Comparison of ENCODE assay signal across 12 cellular contexts in genomic region chr3:194091141-194091540, GRCh38. TPM values are rescaled to one million over a fixed set of nuclear protein-coding genes. Genes with fewer than 3 reads are reported as not detected.
A peak's percentile ranks its signal among the peaks of the same experiment; 100 is the strongest.
DNase-seq lines count a peak whose midpoint lies in the region; ATAC-seq and TF ChIP-seq lines count a peak whose summit lies in the region.
"Had no signal": no experiment of that assay in that cellular context is flagged by ENCODE, and none has a peak within 500 bp of the region (broad histone marks: within the 10 kb centered on the region; RNA-seq: fewer than 3 reads in every experiment).

No MANE protein-coding gene starts in this region.

- no peaks in the 10 kb centered on the region for H3K36me3 ChIP-seq in NT2/D1 (ENCODE audit: insufficient read depth, insufficient read length, low read length)
- H3K36me3 ChIP-seq in smooth muscle cell (ENCODE audit: low read depth) = no peaks in the 10 kb centered on the region
- H3K36me3 ChIP-seq in psoas muscle (ENCODE audit: insufficient read depth in 1 of 2, low read depth in 1 of 2) = no peaks in the 10 kb centered on the region
- H3K36me3 ChIP-seq: transverse colon had no signal

- intact Hi-C loops in activated CD4-positive, alpha-beta memory T cell treated with anti-CD3 and anti-CD28 coated beads for 36 hours (cut with micrococcal nuclease) = no loop called here
- intact Hi-C loops in psoas muscle (cut with DNase I) (no loop called here), left colon (cut with DNase I, micrococcal nuclease) (no loop called here)

- H3K4me1 ChIP-seq in NT2/D1 (ENCODE audit: insufficient read depth, insufficient read length) (peaks cover 19% of the 10 kb centered on the region), smooth muscle cell (ENCODE audit: low read depth) (peaks cover 50% of the 10 kb centered on the region), psoas muscle (peaks cover 3% of the 10 kb centered on the region)

- no peaks in the 10 kb centered on the region for H3K79me2 ChIP-seq in smooth muscle cell (ENCODE audit: low read depth)

- no peak overlapping the region for H3K4me3 ChIP-seq in NT2/D1 (ENCODE audit: insufficient read length, low read depth)
- no peak overlapping the region for H3K4me3 ChIP-seq in epithelial cell of esophagus (ENCODE audit: low read length)
- no peak overlapping the region for H3K4me3 ChIP-seq in smooth muscle cell
- H3K4me3 ChIP-seq in psoas muscle = no peak overlapping the region
- H3K4me3 ChIP-seq: body of pancreas, skin epidermis, transverse colon had no signal

- peak overlapping the region; percentile 66 for H3K4me2 ChIP-seq in smooth muscle cell

- H3K9ac ChIP-seq in NT2/D1 (ENCODE audit: insufficient read length, low read depth) (peak overlapping the region; percentile 33), smooth muscle cell (ENCODE audit: low read depth) (no peak overlapping the region)

- H3K27ac Mint-ChIP-seq in activated CD4-positive, alpha-beta memory T cell treated with anti-CD3 and anti-CD28 coated beads for 36 hours = no peak overlapping the region
- no peak overlapping the region for H3K27ac Mint-ChIP-seq in activated CD4-positive, alpha-beta memory T cell treated with anti-CD3 and anti-CD28 coated beads, Interleukin-2, amount 10 ng/mL, durations not matched to agents 7 days and 5 days

- H4K20me1 ChIP-seq in smooth muscle cell (ENCODE audit: low read depth) = no peaks in the 10 kb centered on the region

- no peak for ATAC-seq in psoas muscle
- ATAC-seq in left colon = no peak
- ATAC-seq: body of pancreas had no signal

- peaks cover 22% of the 10 kb centered on the region for H3F3A ChIP-seq in smooth muscle cell (ENCODE audit: low read depth)

- H2AFZ ChIP-seq in smooth muscle cell (ENCODE audit: low read depth) = no peak overlapping the region

- peak overlapping the region; percentile 92 for H3K27ac ChIP-seq in smooth muscle cell (ENCODE audit: low read depth)
- H3K27ac ChIP-seq in psoas muscle = no peak overlapping the region
- H3K27ac ChIP-seq: body of pancreas, transverse colon had no signal

- no peak overlapping the region for H3K4me3 Mint-ChIP-seq in activated CD4-positive, alpha-beta memory T cell treated with anti-CD3 and anti-CD28 coated beads for 36 hours
- no peak overlapping the region for H3K4me3 Mint-ChIP-seq in activated CD4-positive, alpha-beta memory T cell treated with anti-CD3 and anti-CD28 coated beads, Interleukin-2, amount 10 ng/mL, durations not matched to agents 7 days and 5 days

- POLR2A ChIA-PET in activated CD4-positive, alpha-beta memory T cell treated with anti-CD3 and anti-CD28 coated beads for 36 hours (lab: Charles Lee) = no interaction called here
- POLR2A ChIA-PET in activated CD4-positive, alpha-beta memory T cell treated with anti-CD3 and anti-CD28 coated beads, Interleukin-2, amount 10 ng/mL, durations not matched to agents 7 days and 5 days (lab: Charles Lee) = interaction anchor here (0.8 kb wide), 1 partner anchor 216 kb away, joined by 3 read pairs; no protein-coding TSS in a partner anchor

- CTCF ChIA-PET in activated CD4-positive, alpha-beta memory T cell treated with anti-CD3 and anti-CD28 coated beads for 36 hours (lab: Charles Lee) = no interaction called here
- CTCF ChIA-PET in activated CD4-positive, alpha-beta memory T cell treated with anti-CD3 and anti-CD28 coated beads, Interleukin-2, amount 10 ng/mL, durations not matched to agents 7 days and 5 days (lab: Charles Lee) = no interaction called here

- H3K27me3 ChIP-seq in NT2/D1 (ENCODE audit: insufficient read depth, insufficient read length) (peaks cover 4% of the 10 kb centered on the region), smooth muscle cell (ENCODE audit: low read depth) (no peaks in the 10 kb centered on the region), psoas muscle (ENCODE audit: insufficient read depth in 3 of 3, low read length in 2 of 3) (no peaks in the 10 kb centered on the region)
- H3K27me3 ChIP-seq: body of pancreas, transverse colon had no signal

- no peaks in the 10 kb centered on the region for H3K36me3 Mint-ChIP-seq in activated CD4-positive, alpha-beta memory T cell treated with anti-CD3 and anti-CD28 coated beads for 36 hours
- no peaks in the 10 kb centered on the region for H3K36me3 Mint-ChIP-seq in activated CD4-positive, alpha-beta memory T cell treated with anti-CD3 and anti-CD28 coated beads, Interleukin-2, amount 10 ng/mL, durations not matched to agents 7 days and 5 days (ENCODE audit: low read depth)

- H3K27me3 Mint-ChIP-seq in activated CD4-positive, alpha-beta memory T cell treated with anti-CD3 and anti-CD28 coated beads for 36 hours = no peaks in the 10 kb centered on the region
- peaks cover 11% of the 10 kb centered on the region for H3K27me3 Mint-ChIP-seq in activated CD4-positive, alpha-beta memory T cell treated with anti-CD3 and anti-CD28 coated beads, Interleukin-2, amount 10 ng/mL, durations not matched to agents 7 days and 5 days

- no peak for TF ChIP-seq CTCF in epithelial cell of esophagus (IDR thresholded peaks at IDR 0.05; ENCODE audit: insufficient read depth, low read depth, low read length, missing control alignments)
- no peak for TF ChIP-seq CTCF in smooth muscle cell (IDR thresholded peaks at IDR 0.05; ENCODE audit: borderline replicate concordance, insufficient read depth, poor library complexity, severe bottlenecking)
- no peak for TF ChIP-seq CTCF in psoas muscle (IDR thresholded peaks at IDR 0.05)

- 26% methylated on average over 2 of the region's 2 CpGs for WGBS in smooth muscle cell (ENCODE audit: low lambda C conversion rate)
- WGBS in psoas muscle, 3 donors = 48 to 70% (median 60%) methylated on average over 2 of the region's 2 CpGs

- H3K9me3 ChIP-seq in NT2/D1 (ENCODE audit: insufficient read depth, low read length) (no peaks in the 10 kb centered on the region), smooth muscle cell (replicated peaks; ENCODE audit: low read depth) (no peaks in the 10 kb centered on the region), psoas muscle (no peaks in the 10 kb centered on the region)
- H3K9me3 ChIP-seq: body of pancreas, transverse colon had no signal

- H3K4me1 Mint-ChIP-seq in activated CD4-positive, alpha-beta memory T cell treated with anti-CD3 and anti-CD28 coated beads for 36 hours (ENCODE audit: low read depth) = peaks cover 11% of the 10 kb centered on the region
- H3K4me1 Mint-ChIP-seq in activated CD4-positive, alpha-beta memory T cell treated with anti-CD3 and anti-CD28 coated beads, Interleukin-2, amount 10 ng/mL, durations not matched to agents 7 days and 5 days = peaks cover 30% of the 10 kb centered on the region

- DNase-seq in activated CD4-positive, alpha-beta memory T cell treated with anti-CD3 and anti-CD28 coated beads for 36 hours = peak; percentile 22
- DNase-seq in activated CD4-positive, alpha-beta memory T cell treated with anti-CD3 and anti-CD28 coated beads, Interleukin-2, amount 10 ng/mL, durations not matched to agents 7 days and 5 days = no peak
- DNase-seq in NT2/D1 (ENCODE audit: low read depth, low spot score) (no peak), epithelial cell of esophagus (ENCODE audit: low read depth) (peak; percentile 100), smooth muscle cell (lab: John Stamatoyannopoulos, UW; ENCODE audit: unreplicated experiment) (no peak), psoas muscle (no peak), left colon (no peak), NCI-H146 treated with DMSO at 0.1 percent for 48 hours (lab: John Stamatoyannopoulos, UW; ENCODE audit: unreplicated experiment) (no peak)
- DNase-seq: ACHN, body of pancreas, transverse colon had no signal

- no peaks in the 10 kb centered on the region for H3K9me3 Mint-ChIP-seq in activated CD4-positive, alpha-beta memory T cell treated with anti-CD3 and anti-CD28 coated beads for 36 hours
- no peaks in the 10 kb centered on the region for H3K9me3 Mint-ChIP-seq in activated CD4-positive, alpha-beta memory T cell treated with anti-CD3 and anti-CD28 coated beads, Interleukin-2, amount 10 ng/mL, durations not matched to agents 7 days and 5 days

RNA-seq across cellular contexts. Expression of gene HES1, which starts 44.8 kb away (rescaled TPM):
- total RNA-seq in activated CD4-positive, alpha-beta memory T cell treated with anti-CD3 and anti-CD28 coated beads for 36 hours = under 1 TPM; 0.56 to 1.00 TPM
- total RNA-seq in activated CD4-positive, alpha-beta memory T cell treated with anti-CD3 and anti-CD28 coated beads, Interleukin-2, amount 10 ng/mL, durations not matched to agents 7 days and 5 days = 10 to 100 TPM; 11.2 to 11.3 TPM
- 69.5 and 96.8 TPM in 2 replicates for total RNA-seq in smooth muscle cell
- polyA plus RNA-seq in smooth muscle cell = 52.0 and 59.9 TPM in 2 replicates
- 10 to 100 TPM; 10.9 to 33.3 (median 23.9) TPM for total RNA-seq in psoas muscle
- 1 to 10 TPM; 6.5 to 8.3 (median 7.1) TPM for polyA plus RNA-seq in psoas muscle
- 100 to 1,000 TPM in 1 of 2 donors, 10 to 100 TPM in 1; 98.7 to 147 TPM for total RNA-seq in left colon

Comparison
In these comparisons a context has a peak if more than half of its experiments do, and no peak if none do; other contexts are left out.
1. DNase-seq: peak in activated CD4-positive, alpha-beta memory T cell treated with anti-CD3 and anti-CD28 coated beads for 36 hours (single experiment) and epithelial cell of esophagus (single experiment); none in activated CD4-positive, alpha-beta memory T cell treated with anti-CD3 and anti-CD28 coated beads, Interleukin-2, amount 10 ng/mL, durations not matched to agents 7 days and 5 days (single experiment), NT2/D1 (single experiment), smooth muscle cell (single experiment), psoas muscle (0 of 2), left colon (0 of 2) and NCI-H146 treated with DMSO at 0.1 percent for 48 hours (single experiment).
2. RNA of gene HES1, which starts 44.8 kb away (total RNA-seq): 98.7 to 147 TPM in left colon, 69.5 to 96.8 TPM in smooth muscle cell, 10.9 to 33.3 TPM in psoas muscle and 11.2 to 11.3 TPM in activated CD4-positive, alpha-beta memory T cell treated with anti-CD3 and anti-CD28 coated beads, Interleukin-2, amount 10 ng/mL, durations not matched to agents 7 days and 5 days; 0.56 to 1.00 TPM in activated CD4-positive, alpha-beta memory T cell treated with anti-CD3 and anti-CD28 coated beads for 36 hours; every median in the first group is over 4 times any median in the second.